ENCODE assay signal across 12 cellular contexts in genomic region chr2:165601866-165602636, GRCh38.
DNase-seq lines count a peak whose midpoint lies in the region; ATAC-seq and TF ChIP-seq lines count a peak whose summit lies in the region.
"Had no signal": no experiment of that assay in that cellular context is flagged by ENCODE, and none has a peak within 500 bp of the region (broad histone marks: within the 10 kb centered on the region; RNA-seq: fewer than 3 reads in every experiment).

No MANE protein-coding gene starts in this region.

- H3K4me3 ChIP-seq in NB4 (ENCODE audit: low read depth, low read length) (no peak overlapping the region), mucosa of descending colon (no peak overlapping the region), sigmoid colon (no peak overlapping the region)
- H3K4me3 ChIP-seq: testis had no signal

- H3K36me3 ChIP-seq in mucosa of descending colon (ENCODE audit: low read depth) (no peaks in the 10 kb centered on the region), sigmoid colon (peaks cover 0 to 4% (median 0%) of the 10 kb centered on the region in 4 donors)

- 81 to 86% methylated on average over 3 of the region's 3 CpGs for WGBS in sigmoid colon, 2 donors

- peak; percentile 37 for DNase-seq in COLO829 (ENCODE audit: low spot score)
- peak; percentile 37 for DNase-seq in NB4 (ENCODE audit: low read depth)
- peak; percentile 77 for DNase-seq in epithelial cell of prostate (ENCODE audit: low read depth, low spot score)
- DNase-seq in mucosa of descending colon: no peak
- DNase-seq in NCI-H1417 treated with DMSO at 0.1 percent for 48 hours (lab: John Stamatoyannopoulos, UW): no peak
- no peak for DNase-seq in sigmoid colon
- DNase-seq in T-helper 2 cell: no peak
- no peak for DNase-seq in activated T-cell treated with anti-CD3 and anti-CD28 coated beads for 4 hours
- DNase-seq: anterior cingulate cortex; CD4-positive, alpha-beta memory T cell; testis had no signal

- H3K4me1 ChIP-seq in mucosa of descending colon (ENCODE audit: low read depth) (no peaks in the 10 kb centered on the region), sigmoid colon (peaks cover 0 to 15% (median 11%) of the 10 kb centered on the region in 4 donors)
- H3K4me1 ChIP-seq: parathyroid adenoma, testis had no signal

- no peak for TF ChIP-seq CTCF in NB4 (IDR thresholded peaks at IDR 0.05; ENCODE audit: low read depth, low read length)
- TF ChIP-seq CTCF in mucosa of descending colon (IDR thresholded peaks at IDR 0.05): no peak
- TF ChIP-seq CTCF in sigmoid colon (IDR thresholded peaks at IDR 0.05): no peak

- intact Hi-C loops in mucosa of descending colon (cut with DNase I, micrococcal nuclease) (no loop called here), sigmoid colon (cut with DNase I) (no loop called here)

- no peak for TF ChIP-seq EP300 in sigmoid colon (IDR thresholded peaks at IDR 0.05)

- H3K9me3 ChIP-seq in mucosa of descending colon (no peaks in the 10 kb centered on the region), sigmoid colon (no peaks in the 10 kb centered on the region)
- H3K9me3 ChIP-seq: testis had no signal

- TF ChIP-seq POLR2A in NB4 (IDR thresholded peaks at IDR 0.05; ENCODE audit: extremely low read depth, insufficient read length): no peak
- no peak for TF ChIP-seq POLR2A in sigmoid colon (IDR thresholded peaks at IDR 0.05)

- H3K27ac ChIP-seq in epithelial cell of prostate: peak overlapping the region; percentile 63
- peak overlapping the region in 1 of 4 donors; percentile 26 for H3K27ac ChIP-seq in sigmoid colon
- H3K27ac ChIP-seq: parathyroid adenoma, testis had no signal

- no peaks in the 10 kb centered on the region for H3K27me3 ChIP-seq in sigmoid colon
- H3K27me3 ChIP-seq: testis had no signal

- peak; percentile 20 for ATAC-seq in mucosa of descending colon

Comparison
In these comparisons a context has a peak if more than half of its experiments do, and no peak if none do; other contexts are left out.
1. DNase-seq: peak in COLO829 (single experiment), NB4 (single experiment) and epithelial cell of prostate (single experiment); none in mucosa of descending colon (0 of 3), NCI-H1417 treated with DMSO at 0.1 percent for 48 hours (single experiment), sigmoid colon (single experiment), T-helper 2 cell (0 of 5) and activated T-cell treated with anti-CD3 and anti-CD28 coated beads for 4 hours (single experiment).